In the genomic region with DNA sequence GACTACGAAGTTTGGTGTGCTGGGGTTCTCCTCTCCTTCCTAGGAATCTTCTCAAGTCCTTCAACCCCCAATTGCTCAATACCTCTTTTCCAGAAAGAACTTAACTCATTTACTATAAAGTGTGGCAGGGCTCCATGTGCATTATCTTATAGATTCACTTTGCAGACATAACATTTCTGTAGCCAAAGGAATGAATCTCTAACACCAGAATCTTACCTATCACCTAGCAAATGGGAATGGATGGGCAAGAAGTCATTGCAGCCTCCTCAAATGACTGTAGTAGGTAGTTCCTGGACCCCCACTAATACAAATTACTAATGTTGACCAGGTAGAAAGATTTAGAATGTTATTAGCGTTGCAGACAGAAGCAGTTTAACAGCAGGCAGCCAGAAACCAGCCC, we compare ENCODE assay signal across 33 cellular contexts.
"Had no signal": no experiment of that assay in that cellular context is flagged by ENCODE, and none has a peak within 500 bp of the region (broad histone marks: within the 10 kb centered on the region; RNA-seq: fewer than 3 reads in every experiment).

No MANE protein-coding gene starts in this region.

- H3K9me3 ChIP-seq: adrenal gland, ascending aorta, body of pancreas, breast epithelium had no signal

- H3K36me3 ChIP-seq: adrenal gland, ascending aorta, brain microvascular endothelial cell, breast epithelium, cardiac muscle cell had no signal

- H3K4me1 ChIP-seq: adrenal gland, ascending aorta, body of pancreas, breast epithelium had no signal

- FAIRE-seq: astrocyte had no signal

- DNase-seq: activated effector memory CD4-positive, alpha-beta T cell treated with anti-CD3 and anti-CD28 coated beads, Interleukin-2, amount 50 U/mL, for 16 hours; activated effector memory CD4-positive, alpha-beta T cell treated with Interleukin-2 at 50 U/mL for 16 hours; activated gamma-delta T cell; activated gamma-delta T cell treated with Interleukin-2 at 50 U/mL for 16 hours; activated naive CD4-positive, alpha-beta T cell; activated naive CD4-positive, alpha-beta T cell treated with anti-CD3 and anti-CD28 coated beads for 36 hours; activated naive CD4-positive, alpha-beta T cell treated with anti-CD3 and anti-CD28 coated beads, Interleukin-2, amount 10 ng/mL, durations not matched to agents 7 days and 5 days; activated naive CD4-positive, alpha-beta T cell treated with anti-CD3 and anti-CD28 coated beads, Interleukin-2, amount 50 U/mL, for 16 hours; activated naive CD4-positive, alpha-beta T cell treated with Interleukin-2 at 50 U/mL for 16 hours; activated naive CD8-positive, alpha-beta T cell treated with anti-CD3 and anti-CD28 coated beads for 36 hours; activated naive CD8-positive, alpha-beta T cell treated with anti-CD3 and anti-CD28 coated beads, Interleukin-2, amount 10 ng/mL, durations not matched to agents 7 days and 5 days; activated naive CD8-positive, alpha-beta T cell treated with anti-CD3 and anti-CD28 coated beads, Interleukin-2, amount 50 U/mL, for 24 hours; activated T-cell treated with anti-CD3 and anti-CD28 coated beads, Interleukin-2, amount 50 U/mL, for 1 hour; activated T-cell treated with anti-CD3 and anti-CD28 coated beads, Interleukin-2, amount 50 U/mL, for 24 hours; activated T-cell treated with anti-CD3 and anti-CD28 coated beads, Interleukin-2, amount 50 U/mL, for 4 hours; activated T-cell treated with anti-CD3 and anti-CD28 coated beads, Interleukin-2, amount 50 U/mL, for 48 hours; activated T-cell treated with anti-CD3 and anti-CD28 coated beads, Interleukin-2, amount 50 U/mL, for 72 hours; adrenal gland; amniotic stem cell; amygdala; anterior cingulate cortex; aorta; body of pancreas; brain microvascular endothelial cell; caudate nucleus; central memory CD4-positive, alpha-beta T cell; cerebellar nuclear complex had no signal

- H3K4me3 ChIP-seq: adrenal gland, ascending aorta, body of pancreas, breast epithelium, cardiac muscle cell had no signal

- H3K27ac ChIP-seq: adrenal gland, ascending aorta, body of pancreas, brain microvascular endothelial cell, breast epithelium, cardiac muscle cell had no signal

- ATAC-seq: activated naive CD4-positive, alpha-beta T cell treated with anti-CD3 and anti-CD28 coated beads, Interleukin-2, amount 50 U/mL, for 72 hours; activated naive CD8-positive, alpha-beta T cell treated with anti-CD3 and anti-CD28 coated beads, Interleukin-2, amount 50 U/mL, for 24 hours; activated T-cell treated with anti-CD3 and anti-CD28 coated beads, Interleukin-2, amount 50 U/mL, for 4 hours; activated T-cell treated with anti-CD3 and anti-CD28 coated beads, Interleukin-2, amount 50 U/mL, for 72 hours; activated T-helper 17 cell treated with anti-CD3 and anti-CD28 coated beads, Interleukin-2, amount 50 U/mL, for 72 hours; body of pancreas had no signal
